In genomic region chr3:194769020-194769643, GRCh38 we compare ENCODE assay signal across 8 cellular contexts.
DNase-seq lines count a peak whose midpoint lies in the region; ATAC-seq and FAIRE-seq lines count a peak whose summit lies in the region.

No MANE protein-coding gene starts in this region.

- H3K36me3 Mint-ChIP-seq in CD4-positive, CD25-positive, alpha-beta regulatory T cell = no peaks in the 10 kb centered on the region

- H3K9me3 ChIP-seq in CD4-positive, CD25-positive, alpha-beta regulatory T cell (ENCODE audit: control insufficient read depth in 2 of 2, low read length in 2 of 2) = no peaks in the 10 kb centered on the region

- H3K36me3 ChIP-seq in CD4-positive, CD25-positive, alpha-beta regulatory T cell (ENCODE audit: control insufficient read depth, insufficient read depth, low read length) = no peaks in the 10 kb centered on the region

- H3K4me3 Mint-ChIP-seq in CD4-positive, CD25-positive, alpha-beta regulatory T cell = peak overlapping the region; percentile 63 to 91 (median 76)

- peak overlapping the region; percentile 94 for H3K4me3 ChIP-seq in CD4-positive, CD25-positive, alpha-beta regulatory T cell (ENCODE audit: low read depth, low read length)

- peak; percentile 93 to 99 (median 93) for DNase-seq in CD4-positive, CD25-positive, alpha-beta regulatory T cell
- DNase-seq in NK-92 treated with Interleukin-12 subunit alpha and Interleukin-12 subunit beta, amount 100 ng/mL, for 24 hours (lab: John Stamatoyannopoulos, UW) = peak; percentile 93
- peak; percentile 52 to 67 (median 61) for DNase-seq in activated CD8-positive, alpha-beta memory T cell treated with anti-CD3 and anti-CD28 coated beads for 48 hours (ENCODE audit: low read depth in 2 of 3, low spot score in 2 of 3)
- DNase-seq in mesenteric fat pad (ENCODE audit: low spot score) = peak; percentile 76
- DNase-seq in stimulated activated CD8-positive, alpha-beta memory T cell treated with anti-CD3 and anti-CD28 coated beads, Interleukin-15, amount 100 ng/mL, for 24 hours (ENCODE audit: low read depth) = peak; percentile 51

- peaks cover 32% of the 10 kb centered on the region for H3K27me3 Mint-ChIP-seq in CD4-positive, CD25-positive, alpha-beta regulatory T cell

- ATAC-seq in CD4-positive, CD25-positive, alpha-beta regulatory T cell (ENCODE audit: low read depth in 2 of 2) = peak; percentile 98 to 99
- ATAC-seq in GM19452 (IDR thresholded peaks at IDR 0.05; ENCODE audit: unreplicated experiment) (peak; percentile 98), HG03575 (IDR thresholded peaks at IDR 0.05; ENCODE audit: extremely low read depth, insufficient number of reproducible peaks, low FRiP score, unreplicated experiment) (peak; percentile 84)

- peaks cover 7% of the 10 kb centered on the region for H3K27me3 ChIP-seq in CD4-positive, CD25-positive, alpha-beta regulatory T cell (ENCODE audit: control insufficient read depth, insufficient read depth, low read length)

- H3K4me1 Mint-ChIP-seq in CD4-positive, CD25-positive, alpha-beta regulatory T cell = peaks cover 7 to 21% (median 10%) of the 10 kb centered on the region in 4 donors

- H3K9me3 Mint-ChIP-seq in CD4-positive, CD25-positive, alpha-beta regulatory T cell = peaks cover 0 to 3% (median 0%) of the 10 kb centered on the region in 7 donors

- H3K27ac ChIP-seq in CD4-positive, CD25-positive, alpha-beta regulatory T cell (ENCODE audit: insufficient read depth, low read length, poor library complexity, severe bottlenecking) = peak overlapping the region; percentile 82

- FAIRE-seq in endometrium (lab: Jason Lieb, UNC) = peak; percentile 97

- peaks cover 12% of the 10 kb centered on the region for H3K4me1 ChIP-seq in CD4-positive, CD25-positive, alpha-beta regulatory T cell (ENCODE audit: control insufficient read depth, insufficient read depth, low read length, poor library complexity, severe bottlenecking)

- H3K27ac Mint-ChIP-seq in CD4-positive, CD25-positive, alpha-beta regulatory T cell = peak overlapping the region; percentile 89 to 96 (median 93)

Comparison
In these comparisons a context has a peak if more than half of its experiments do, and no peak if none do; other contexts are left out.
1. Peak in every context shown above with its lines: DNase-seq, ATAC-seq, H3K4me3 ChIP-seq and H3K27ac ChIP-seq.